Comparison of ENCODE assay signal across 14 cellular contexts in genomic region chr2:177730792-177731191, GRCh38.
DNase-seq lines count a peak whose midpoint lies in the region; ATAC-seq and TF ChIP-seq lines count a peak whose summit lies in the region.
"Had no signal": no experiment of that assay in that cellular context is flagged by ENCODE, and none has a peak within 500 bp of the region (broad histone marks: within the 10 kb centered on the region; RNA-seq: fewer than 3 reads in every experiment).

No MANE protein-coding gene starts in this region.

- H3K4me2 ChIP-seq in neural progenitor cell: peak overlapping the region; percentile 66

- H3K79me2 ChIP-seq in neural progenitor cell (ENCODE audit: low read depth): no peaks in the 10 kb centered on the region

- TF ChIP-seq POLR2A in Peyer's patch (IDR thresholded peaks at IDR 0.05): no peak
- no peak for TF ChIP-seq POLR2A in gastrocnemius medialis (IDR thresholded peaks at IDR 0.05)

- H3K36me3 Mint-ChIP-seq in mesothelial cell of epicardium (peaks cover under 1% of the 10 kb centered on the region), neural progenitor cell (no peaks in the 10 kb centered on the region)
- H3K36me3 Mint-ChIP-seq: CD4-positive, CD25-positive, alpha-beta regulatory T cell; CD8-positive, alpha-beta T cell had no signal

- no peak for ATAC-seq in gastrocnemius medialis
- ATAC-seq: CD8-positive, alpha-beta T cell had no signal

- H3K27ac Mint-ChIP-seq in mesothelial cell of epicardium (peak overlapping the region; percentile 96), neural progenitor cell (no peak overlapping the region)
- H3K27ac Mint-ChIP-seq: CD4-positive, CD25-positive, alpha-beta regulatory T cell; CD8-positive, alpha-beta T cell had no signal

- H3K36me3 ChIP-seq in neural progenitor cell (no peaks in the 10 kb centered on the region), Peyer's patch (no peaks in the 10 kb centered on the region), gastrocnemius medialis (no peaks in the 10 kb centered on the region)

- DNase-seq in OCI-M1 (lab: John Stamatoyannopoulos, UW) (peak; percentile 47), mesothelial cell of epicardium (ENCODE audit: low spot score in 2 of 2, unreplicated experiment in 2 of 2) (no peak), neural progenitor cell (ENCODE audit: low spot score) (no peak), Peyer's patch (no peak), gastrocnemius medialis (no peak), HPDE6-E6E7 (ENCODE audit: extremely low spot score) (no peak)
- no peak for DNase-seq in activated CD8-positive, alpha-beta memory T cell treated with anti-CD3 and anti-CD28 coated beads, Interleukin-2, amount 50 U/mL, for 48 hours
- DNase-seq: Caco-2; CD4-positive, CD25-positive, alpha-beta regulatory T cell; CD8-positive, alpha-beta T cell; DMS153; GOT3; HCEC 1CT had no signal

- no peaks in the 10 kb centered on the region for H4K20me1 ChIP-seq in neural progenitor cell (ENCODE audit: low read depth)

- H3K4me1 ChIP-seq in neural progenitor cell (peaks cover 55% of the 10 kb centered on the region), Peyer's patch (no peaks in the 10 kb centered on the region), gastrocnemius medialis (peaks cover 0 to 5% of the 10 kb centered on the region in 2 donors)
- H3K4me1 ChIP-seq: Caco-2 had no signal

- H3K27ac ChIP-seq in neural progenitor cell (no peak overlapping the region), Peyer's patch (no peak overlapping the region), gastrocnemius medialis (no peak overlapping the region)
- H3K27ac ChIP-seq: C4-2B had no signal

- no peaks in the 10 kb centered on the region for H3K9me3 ChIP-seq in neural progenitor cell (ENCODE audit: low read depth)
- H3K9me3 ChIP-seq in Peyer's patch: no peaks in the 10 kb centered on the region
- no peaks in the 10 kb centered on the region for H3K9me3 ChIP-seq in gastrocnemius medialis
- H3K9me3 ChIP-seq: Caco-2 had no signal

- peaks cover 32% of the 10 kb centered on the region for H3F3A ChIP-seq in neural progenitor cell (ENCODE audit: low read depth)

- H3K4me3 ChIP-seq in neural progenitor cell: no peak overlapping the region
- no peak overlapping the region for H3K4me3 ChIP-seq in Peyer's patch
- no peak overlapping the region for H3K4me3 ChIP-seq in gastrocnemius medialis

- H3K9ac ChIP-seq in neural progenitor cell: no peak overlapping the region

- in situ Hi-C loops in gastrocnemius medialis (cut with MboI; ENCODE audit: low sequenced_read_pairs in 4 of 4): loop anchor here in 2 of 4 donors (25.0 kb wide), 2 partner anchors 243 to 393 kb away; no protein-coding TSS in a partner anchor

- H3K27me3 ChIP-seq in neural progenitor cell (peaks cover 94% of the 10 kb centered on the region), Peyer's patch (no peaks in the 10 kb centered on the region), gastrocnemius medialis (no peaks in the 10 kb centered on the region)

- H3K9me3 Mint-ChIP-seq in mesothelial cell of epicardium: no peaks in the 10 kb centered on the region
- no peaks in the 10 kb centered on the region for H3K9me3 Mint-ChIP-seq in neural progenitor cell
- H3K9me3 Mint-ChIP-seq: CD8-positive, alpha-beta T cell had no signal

- H3K4me1 Mint-ChIP-seq in mesothelial cell of epicardium (peaks cover 86% of the 10 kb centered on the region), neural progenitor cell (peaks cover 12% of the 10 kb centered on the region)
- H3K4me1 Mint-ChIP-seq: CD4-positive, CD25-positive, alpha-beta regulatory T cell had no signal

- no peaks in the 10 kb centered on the region for H3K27me3 Mint-ChIP-seq in mesothelial cell of epicardium (ENCODE audit: low read depth)
- H3K27me3 Mint-ChIP-seq in neural progenitor cell (ENCODE audit: insufficient read depth, low read depth): peaks cover 4% of the 10 kb centered on the region

- peak overlapping the region; percentile 75 for H2AFZ ChIP-seq in neural progenitor cell (replicated peaks)

- intact Hi-C loops in gastrocnemius medialis (cut with DNase I; ENCODE audit: low total_unique reads): no loop called here

- H3K4me3 Mint-ChIP-seq in mesothelial cell of epicardium (no peak overlapping the region), neural progenitor cell (no peak overlapping the region)
- H3K4me3 Mint-ChIP-seq: CD4-positive, CD25-positive, alpha-beta regulatory T cell; CD8-positive, alpha-beta T cell had no signal

- TF ChIP-seq CTCF in mesothelial cell of epicardium (IDR thresholded peaks at IDR 0.05; ENCODE audit: unreplicated experiment) (no peak), neural progenitor cell (IDR thresholded peaks at IDR 0.05) (no peak), Peyer's patch (IDR thresholded peaks at IDR 0.05) (no peak), gastrocnemius medialis (IDR thresholded peaks at IDR 0.05 in 4 of 5, conservative IDR thresholded peaks at IDR 0.05 in 1 of 5) (no peak)
